1 cellular context compared by ENCODE assay signal in genomic region chr2:196356332-196356731, GRCh38.
A peak's percentile ranks its signal among the peaks of the same experiment; 100 is the strongest.
TF ChIP-seq lines count a peak whose summit lies in the region.

No MANE protein-coding gene starts in this region.

TF ChIP-seq in K562, 482 proteins besides CTCF, POLR2A, EP300 and RAD21 (continued from another document and continues in another):
- TF ChIP-seq ZNF408 (CRISPR knock-in tag; IDR thresholded peaks at IDR 0.05; ENCODE audit: low read depth) = no peak
- no peak for TF ChIP-seq PRMT5 (CRISPR knock-in tag; IDR thresholded peaks at IDR 0.05)
- TF ChIP-seq ZNF79 (CRISPR knock-in tag; IDR thresholded peaks at IDR 0.05; ENCODE audit: low read depth) = no peak
- TF ChIP-seq ZNF146 (CRISPR knock-in tag; IDR thresholded peaks at IDR 0.05; ENCODE audit: unreplicated experiment) = no peak
- TF ChIP-seq ZNF280A (IDR thresholded peaks at IDR 0.05; ENCODE audit: low read depth, partially characterized antibody) = no peak
- TF ChIP-seq MAFG (tag; conservative IDR thresholded peaks at IDR 0.05) = no peak
- TF ChIP-seq ZNF253 (CRISPR knock-in tag; conservative IDR thresholded peaks at IDR 0.05) = no peak
- TF ChIP-seq CBFA2T3 (IDR thresholded peaks at IDR 0.05) = peak; percentile 41; the same call in 1 of the 2 replicates
- TF ChIP-seq RBFOX2 (IDR thresholded peaks at IDR 0.05; ENCODE audit: low read depth, low read length) = no peak
- TF ChIP-seq CREM (IDR thresholded peaks at IDR 0.05; ENCODE audit: low read depth) = peak; percentile 48; the same call in 1 of the 2 replicates
- TF ChIP-seq HNRNPUL1 (IDR thresholded peaks at IDR 0.05; ENCODE audit: low read length) = no peak
- TF ChIP-seq KLF13 (tag; IDR thresholded peaks at IDR 0.05; ENCODE audit: borderline replicate concordance, low read depth) = no peak
- TF ChIP-seq TEAD4 (IDR thresholded peaks at IDR 0.05; ENCODE audit: low read length) = peak; percentile 80
- no peak for TF ChIP-seq TEAD4 (CRISPR knock-in tag; IDR thresholded peaks at IDR 0.05; ENCODE audit: borderline replicate concordance)
- no peak for TF ChIP-seq KLF10 (CRISPR knock-in tag; IDR thresholded peaks at IDR 0.05)
- no peak for TF ChIP-seq CBX8 (IDR thresholded peaks at IDR 0.05; ENCODE audit: borderline replicate concordance, extremely low read depth, low read depth, low read length, poor library complexity, severe bottlenecking)
- TF ChIP-seq MLX (CRISPR knock-in tag; conservative IDR thresholded peaks at IDR 0.05) = no peak
- TF ChIP-seq ZKSCAN8 (CRISPR knock-in tag; IDR thresholded peaks at IDR 0.05) = no peak
- TF ChIP-seq RBM17 (IDR thresholded peaks at IDR 0.05; ENCODE audit: borderline replicate concordance, low read depth, low read length) = no peak
- TF ChIP-seq ZNF140 (CRISPR knock-in tag; IDR thresholded peaks at IDR 0.05) = no peak
- no peak for TF ChIP-seq CBX2 (IDR thresholded peaks at IDR 0.05; ENCODE audit: insufficient read depth, low read length, poor library complexity, severe bottlenecking)
- TF ChIP-seq KLF6 (CRISPR knock-in tag; IDR thresholded peaks at IDR 0.05; ENCODE audit: borderline replicate concordance) = no peak
- TF ChIP-seq ZC3H4 (CRISPR knock-in tag; IDR thresholded peaks at IDR 0.05; ENCODE audit: borderline replicate concordance) = no peak
- no peak for TF ChIP-seq NELFE (IDR thresholded peaks at IDR 0.05; ENCODE audit: insufficient read depth, insufficient read length)
- TF ChIP-seq RCOR1 (IDR thresholded peaks at IDR 0.05; ENCODE audit: borderline replicate concordance in 1 of 2, low read depth in 2 of 2, low read length in 2 of 2) = peak in 1 of 2 experiments; percentile 93; a peak in 2 of 4 replicates
- peak; percentile 42; the same call in 1 of the 2 replicates for TF ChIP-seq ZNF644 (tag; IDR thresholded peaks at IDR 0.05; ENCODE audit: low read depth)
- TF ChIP-seq ARID1B (IDR thresholded peaks at IDR 0.05) = peak; percentile 79
- no peak for TF ChIP-seq RBM14 (IDR thresholded peaks at IDR 0.05; ENCODE audit: borderline replicate concordance, insufficient read depth, low read depth, low read length)
- peak; percentile 77; the same call in 1 of the 2 replicates for TF ChIP-seq ZNF41 (CRISPR knock-in tag; conservative IDR thresholded peaks at IDR 0.05)
- TF ChIP-seq SETDB1 (IDR thresholded peaks at IDR 0.05; ENCODE audit: low read length) = no peak
- TF ChIP-seq ZSCAN29 (IDR thresholded peaks at IDR 0.05) = no peak
- TF ChIP-seq NCOA6 (IDR thresholded peaks at IDR 0.05) = no peak
- no peak for TF ChIP-seq ZNF780A (CRISPR knock-in tag; IDR thresholded peaks at IDR 0.05)
- peak; percentile 39; the same call in 1 of the 2 replicates for TF ChIP-seq RFX1 (IDR thresholded peaks at IDR 0.05)
- no peak for TF ChIP-seq ZHX1 (conservative IDR thresholded peaks at IDR 0.05; ENCODE audit: low read length)
- TF ChIP-seq RBM25 (IDR thresholded peaks at IDR 0.05; ENCODE audit: low read depth, low read length, severe bottlenecking) = no peak
- peak; percentile 71 for TF ChIP-seq ETV1 (tag; conservative IDR thresholded peaks at IDR 0.05; ENCODE audit: low read depth)
- peak; percentile 40; the same call in 1 of the 2 replicates for TF ChIP-seq EP400 (IDR thresholded peaks at IDR 0.05)
- no peak for TF ChIP-seq PURB (CRISPR knock-in tag; IDR thresholded peaks at IDR 0.05; ENCODE audit: low read depth)
- TF ChIP-seq TEAD1 (CRISPR knock-in tag; IDR thresholded peaks at IDR 0.05) = peak in 1 of 2 experiments; percentile 86; a peak in 2 of 4 replicates
- peak; percentile 53; the same call in 1 of the 2 replicates for TF ChIP-seq SMAD3 (CRISPR knock-in tag; conservative IDR thresholded peaks at IDR 0.05)
- TF ChIP-seq MXD1 (CRISPR knock-in tag; IDR thresholded peaks at IDR 0.05; ENCODE audit: borderline replicate concordance, poor library complexity, severe bottlenecking) = no peak
- TF ChIP-seq RNF219 (CRISPR knock-in tag; IDR thresholded peaks at IDR 0.05) = no peak
- peak; percentile 76 for TF ChIP-seq FOXJ2 (tag; IDR thresholded peaks at IDR 0.05)
- TF ChIP-seq MEIS2 (IDR thresholded peaks at IDR 0.05; ENCODE audit: partially characterized antibody) = peak; percentile 98
- no peak for TF ChIP-seq ZNF551 (CRISPR knock-in tag; IDR thresholded peaks at IDR 0.05)
- TF ChIP-seq ETS1 (conservative IDR thresholded peaks at IDR 0.05; ENCODE audit: control insufficient read depth, low read depth, low read length) = no peak
- TF ChIP-seq PHF20 (IDR thresholded peaks at IDR 0.05; ENCODE audit: partially characterized antibody) = no peak
- TF ChIP-seq XRCC4 (IDR thresholded peaks at IDR 0.05; ENCODE audit: extremely low read depth, insufficient read depth, insufficient read length) = no peak
- TF ChIP-seq HDAC6 (IDR thresholded peaks at IDR 0.05; ENCODE audit: low read depth, low read length) = no peak
- peak; percentile 12; the same call in 1 of the 2 replicates for TF ChIP-seq FOXM1 (IDR thresholded peaks at IDR 0.05; ENCODE audit: low read depth)
- TF ChIP-seq FOXM1 (CRISPR knock-in tag; IDR thresholded peaks at IDR 0.05; ENCODE audit: low read depth) = no peak
- TF ChIP-seq U2AF1 (optimal IDR thresholded peaks at IDR 0.05; ENCODE audit: low read depth, low read length) = no peak
- TF ChIP-seq ATF3 (IDR thresholded peaks at IDR 0.05) = peak; percentile 97
- TF ChIP-seq ATF3 (CRISPR knock-in tag; conservative IDR thresholded peaks at IDR 0.05) = no peak
- TF ChIP-seq ZNF143 (CRISPR knock-in tag; IDR thresholded peaks at IDR 0.05) = no peak
- TF ChIP-seq TRIM24 (IDR thresholded peaks at IDR 0.05) = peak; percentile 58 to 87; a peak in 2 of 4 replicates
- no peak for TF ChIP-seq CTCFL (IDR thresholded peaks at IDR 0.05; ENCODE audit: borderline replicate concordance, insufficient read depth, low read depth, low read length, poor library complexity, severe bottlenecking)
- TF ChIP-seq CHD1 (IDR thresholded peaks at IDR 0.05; ENCODE audit: low read length) = no peak
- no peak for TF ChIP-seq U2AF2 (optimal IDR thresholded peaks at IDR 0.05; ENCODE audit: low read depth, low read length)
- no peak for TF ChIP-seq ZNF316 (IDR thresholded peaks at IDR 0.05)
- peak; percentile 55; the same call in 1 of the 2 replicates for TF ChIP-seq SMARCA4 (IDR thresholded peaks at IDR 0.05)
- TF ChIP-seq NBN (IDR thresholded peaks at IDR 0.05; ENCODE audit: low read depth) = peak; percentile 63; the same call in 1 of the 2 replicates
- no peak for TF ChIP-seq STAT5A (IDR thresholded peaks at IDR 0.05; ENCODE audit: borderline replicate concordance, low read length)
- no peak for TF ChIP-seq EWSR1 (IDR thresholded peaks at IDR 0.05; ENCODE audit: borderline replicate concordance, low read depth, partially characterized antibody)
- TF ChIP-seq ZFP36 (IDR thresholded peaks at IDR 0.05; ENCODE audit: low read depth, low read length, partially characterized antibody) = no peak
- no peak for TF ChIP-seq SNAPC5 (CRISPR knock-in tag; IDR thresholded peaks at IDR 0.05)
- TF ChIP-seq THRAP3 (IDR thresholded peaks at IDR 0.05; ENCODE audit: borderline replicate concordance) = no peak
- TF ChIP-seq KDM5B (IDR thresholded peaks at IDR 0.05; ENCODE audit: insufficient replicate concordance, low read depth, low read length) = no peak
